Comparison of ENCODE assay signal across 18 cellular contexts in genomic region chr4:92362002-92362401, GRCh38. TPM values are rescaled to one million over a fixed set of nuclear protein-coding genes. Genes with fewer than 3 reads are reported as not detected.
DNase-seq lines count a peak whose midpoint lies in the region; FAIRE-seq and TF ChIP-seq lines count a peak whose summit lies in the region.
"Had no signal": no experiment of that assay in that cellular context is flagged by ENCODE, and none has a peak within 500 bp of the region (broad histone marks: within the 10 kb centered on the region; RNA-seq: fewer than 3 reads in every experiment).

No MANE protein-coding gene starts in this region.

- no peak overlapping the region for H2AFZ ChIP-seq in OCI-LY3 (ENCODE audit: low read depth, low read length)
- H2AFZ ChIP-seq in H1 (ENCODE audit: low read length), result no peak overlapping the region

- no peak overlapping the region for H3K4ac ChIP-seq in H1 (replicated peaks; ENCODE audit: insufficient read length, low read depth, low read length)

- H2BK5ac ChIP-seq in H1 (ENCODE audit: low read depth, low read length), result no peak overlapping the region

- H3K9me3 ChIP-seq in OCI-LY3 (ENCODE audit: insufficient read depth, low read length) (no peaks in the 10 kb centered on the region), H1 (ENCODE audit: insufficient read depth in 2 of 2, low read depth in 1 of 2, low read length in 1 of 2) (no peaks in the 10 kb centered on the region), tibial artery (no peaks in the 10 kb centered on the region)
- H3K9me3 ChIP-seq: BE2C, Caco-2, HAP-1 had no signal

- no peak overlapping the region for H2BK12ac ChIP-seq in H1 (ENCODE audit: low read depth, low read length)

- POLR2A ChIA-PET in H1 (lab: Charles Lee; ENCODE audit: partially characterized antibody), result interaction anchor here (1.3 kb wide), 1 partner anchor 14 kb away, joined by 3 read pairs; no protein-coding TSS in a partner anchor

- no peak overlapping the region for H3K56ac ChIP-seq in H1 (replicated peaks; ENCODE audit: insufficient read length, low read depth, low read length)

- TF ChIP-seq POLR2A in H1 (IDR thresholded peaks at IDR 0.05; ENCODE audit: control extremely low read depth in 1 of 2, low read depth in 2 of 2, low read length in 2 of 2), result no peak

- H2BK15ac ChIP-seq in H1 (ENCODE audit: low read length), result no peak overlapping the region

- H2BK20ac ChIP-seq in H1 (ENCODE audit: low read length), result no peak overlapping the region

- TF ChIP-seq CTCF in OCI-LY3 (IDR thresholded peaks at IDR 0.05; ENCODE audit: low read depth, low read length), result no peak
- no peak for TF ChIP-seq CTCF in H1 (IDR thresholded peaks at IDR 0.05; ENCODE audit: control extremely low read depth in 1 of 3, insufficient read depth in 1 of 3, low read depth in 1 of 3, low read length in 3 of 3)
- no peak for TF ChIP-seq CTCF in tibial artery (IDR thresholded peaks at IDR 0.05)

- H4K20me1 ChIP-seq in OCI-LY3 (ENCODE audit: insufficient read depth, low read length), result no peaks in the 10 kb centered on the region
- H4K20me1 ChIP-seq in H1 (replicated peaks in 1 of 2; ENCODE audit: control insufficient read depth in 1 of 2, insufficient read depth in 2 of 2, low read length in 2 of 2), result no peaks in the 10 kb centered on the region

- H3K4me3 ChIP-seq in OCI-LY3 (ENCODE audit: low read length), result no peak overlapping the region
- H3K4me3 ChIP-seq in H1 (ENCODE audit: extremely low read depth in 1 of 4, insufficient read depth in 2 of 4, low read depth in 3 of 4, low read length in 4 of 4), result no peak overlapping the region
- no peak overlapping the region for H3K4me3 ChIP-seq in tibial artery
- H3K4me3 ChIP-seq: HAP-1 had no signal

- intact Hi-C loops in tibial artery (cut with DNase I; ENCODE audit: low total_unique reads), result no loop called here

- H2AK5ac ChIP-seq in H1 (ENCODE audit: low read depth, low read length), result no peak overlapping the region

- TF ChIP-seq EP300 in H1 (IDR thresholded peaks at IDR 0.05; ENCODE audit: borderline replicate concordance in 1 of 2, low read depth in 2 of 2, low read length in 2 of 2), result no peak

- TF ChIP-seq RAD21 in H1 (IDR thresholded peaks at IDR 0.05 in 1 of 2, conservative IDR thresholded peaks at IDR 0.05 in 1 of 2; ENCODE audit: low read depth in 2 of 2, low read length in 2 of 2), result no peak

- no peak overlapping the region for H2BK120ac ChIP-seq in H1 (replicated peaks; ENCODE audit: low read depth, low read length)

- peak; percentile 58 for FAIRE-seq in H1 (lab: Jason Lieb, UNC)
- FAIRE-seq: D721Med, GM12891, GM19239 had no signal

- H3K18ac ChIP-seq in H1 (ENCODE audit: extremely low read depth, low read length), result no peak overlapping the region

- no peak overlapping the region for H4K5ac ChIP-seq in H1 (ENCODE audit: insufficient read length, low read depth, low read length)

- H4K91ac ChIP-seq in H1 (replicated peaks; ENCODE audit: insufficient read length, low read length), result no peak overlapping the region

- DNase-seq in COLO829 (ENCODE audit: low spot score) (peak; percentile 2), H1 (ENCODE audit: low read depth in 1 of 2, low spot score in 2 of 2) (no peak), stromal cell of bone marrow (ENCODE audit: low read depth) (peak; percentile 2), tibial artery (no peak), caudate nucleus (lab: John Stamatoyannopoulos, UW) (no peak)
- DNase-seq in activated CD4-positive, CD25-positive, alpha-beta regulatory T cell treated with anti-CD3 and anti-CD28 coated beads, Interleukin-2, amount 50 U/mL, for 72 hours, result no peak
- DNase-seq: BE2C; C1 segment of cervical spinal cord; Caco-2; CD4-positive, CD25-positive, alpha-beta regulatory T cell; CD8-positive, alpha-beta memory T cell had no signal

- H3K79me1 ChIP-seq in H1 (ENCODE audit: low read depth, low read length), result no peaks in the 10 kb centered on the region

- H3K4me1 ChIP-seq in OCI-LY3 (ENCODE audit: low read length) (peaks cover 10% of the 10 kb centered on the region), H1 (replicated peaks in 1 of 4; ENCODE audit: control insufficient read depth in 3 of 4, insufficient read depth in 4 of 4, low read length in 3 of 4) (peaks cover 0 to 9% (median 4%) of the 10 kb centered on the region in 4 experiments; a peak in 4 of 7 replicates), tibial artery (no peaks in the 10 kb centered on the region)
- H3K4me1 ChIP-seq: BE2C, Caco-2, HAP-1 had no signal

- no peak overlapping the region for H3K14ac ChIP-seq in H1 (ENCODE audit: insufficient read length)

- H3K79me2 ChIP-seq in OCI-LY3 (ENCODE audit: low read length), result no peaks in the 10 kb centered on the region
- peaks cover 0 to 10% of the 10 kb centered on the region in 2 experiments; a peak in 1 of 4 replicates for H3K79me2 ChIP-seq in H1 (ENCODE audit: control insufficient read depth in 1 of 2, insufficient read depth in 2 of 2, low read length in 2 of 2)

- H3K23ac ChIP-seq in H1 (ENCODE audit: insufficient read length), result no peak overlapping the region

- H3K27me3 ChIP-seq in OCI-LY3 (ENCODE audit: low read depth, low read length), result no peaks in the 10 kb centered on the region
- no peaks in the 10 kb centered on the region for H3K27me3 ChIP-seq in H1 (replicated peaks in 1 of 4; ENCODE audit: control insufficient read depth in 3 of 4, extremely low read depth in 1 of 4, insufficient read depth in 3 of 4, low read length in 3 of 4)
- no peaks in the 10 kb centered on the region for H3K27me3 ChIP-seq in tibial artery
- H3K27me3 ChIP-seq: BE2C had no signal

- no peaks in the 10 kb centered on the region for H3K23me2 ChIP-seq in H1 (ENCODE audit: low read depth, low read length)

- H3K4me2 ChIP-seq in OCI-LY3 (ENCODE audit: low read length) (0 out of 2 replicates have a peak overlapping the region, but pooled peaks have one; percentile 2), H1 (ENCODE audit: insufficient read depth in 1 of 2, low read depth in 2 of 2, low read length in 2 of 2) (no peak overlapping the region)

- H3K36me3 ChIP-seq in OCI-LY3 (replicated peaks; ENCODE audit: low read depth, low read length) (no peaks in the 10 kb centered on the region), H1 (ENCODE audit: control insufficient read depth in 2 of 4, insufficient read depth in 4 of 4, low read length in 3 of 4) (no peaks in the 10 kb centered on the region), tibial artery (no peaks in the 10 kb centered on the region)
- H3K36me3 ChIP-seq: BE2C, HAP-1 had no signal

- no peak overlapping the region for H3K27ac ChIP-seq in OCI-LY3 (ENCODE audit: low read length)
- no peak overlapping the region for H3K27ac ChIP-seq in H1 (ENCODE audit: low read depth, low read length)
- no peak overlapping the region for H3K27ac ChIP-seq in tibial artery
- H3K27ac ChIP-seq in caudate nucleus (ENCODE audit: low read depth, low read length), result no peak overlapping the region

- no peak overlapping the region for H3K9ac ChIP-seq in OCI-LY3 (ENCODE audit: low read length)
- H3K9ac ChIP-seq in H1 (replicated peaks in 1 of 4; ENCODE audit: extremely low read depth in 1 of 4, low read depth in 3 of 4, low read length in 3 of 4), result no peak overlapping the region

- no peak overlapping the region for H4K8ac ChIP-seq in H1 (ENCODE audit: extremely low read depth, insufficient read depth, low read length)

- CTCF ChIA-PET in H1 (lab: Charles Lee; ENCODE audit: partially characterized antibody), result interaction anchor here (0.6 kb wide), 1 partner anchor 26 kb away, joined by 3 read pairs; no protein-coding TSS in a partner anchor

TF ChIP-seq in H1, 55 proteins besides CTCF, POLR2A, EP300 and RAD21:
- no peak for TF ChIP-seq BCL11A (IDR thresholded peaks at IDR 0.05; ENCODE audit: low read depth in 2 of 2, low read length in 2 of 2)
- no peak for TF ChIP-seq FOSL1 (IDR thresholded peaks at IDR 0.05; ENCODE audit: insufficient read depth, low read depth, low read length)
- no peak for TF ChIP-seq TAF1 (IDR thresholded peaks at IDR 0.05; ENCODE audit: low read depth, low read length)

RNA-seq across cellular contexts. Expression of gene GRID2, which starts 58.2 kb away (rescaled TPM):
- 71.7 and 81.9 TPM in 2 replicates for total RNA-seq in H1 (2021; fragmentation: NEBNext Ultra II Directional; extraction: Animal tissue kit (Norgen Biotek cat#: 25700))
- polyA plus RNA-seq in H1 (2011; rRNA removed), result 25.5 and 31.1 TPM in 2 replicates
- 31.0 TPM for polyA plus RNA-seq in H1 (2011; cell fraction: cytosol; rRNA removed)
- 84.4 TPM for polyA plus RNA-seq in H1 (2011; cell fraction: nucleus; rRNA removed)
- 42.2 to 78.3 TPM (median 55.7 TPM) in 4 replicates for polyA plus RNA-seq in H1 (2012, experiment 1 of 2)
- 3.8 TPM for polyA plus RNA-seq in H1 (2012, experiment 2 of 2)
- 45.2 TPM for polyA plus RNA-seq in H1 (2013, experiment 1 of 2)
- 45.6 TPM for polyA plus RNA-seq in H1 (2013, experiment 2 of 2)
- 309 and 326 TPM in 2 replicates for polyA minus RNA-seq in H1 (2011; rRNA and poly(A)+ RNA removed)
- 62.8 TPM for polyA minus RNA-seq in H1 (2011; cell fraction: cytosol; rRNA and poly(A)+ RNA removed)
- 592 TPM for polyA minus RNA-seq in H1 (2011; cell fraction: nucleus; rRNA and poly(A)+ RNA removed)
- total RNA-seq: A172; Caco-2; CD4-positive, CD25-positive, alpha-beta regulatory T cell; CD8-positive, alpha-beta memory T cell; HT-29 had no signal
- polyA plus RNA-seq: CD4-positive, CD25-positive, alpha-beta regulatory T cell; CD8-positive, alpha-beta memory T cell had no signal

Comparison
In these comparisons a context has a peak if more than half of its experiments do, and no peak if none do; other contexts are left out.
1. DNase-seq: peak in COLO829 (single experiment) and stromal cell of bone marrow (single experiment); none in H1 (0 of 2), tibial artery (0 of 2), activated CD4-positive, CD25-positive, alpha-beta regulatory T cell treated with anti-CD3 and anti-CD28 coated beads, Interleukin-2, amount 50 U/mL, for 72 hours (single experiment) and caudate nucleus (0 of 61).